Comparison of ENCODE assay signal across 8 cellular contexts in the genomic region with DNA sequence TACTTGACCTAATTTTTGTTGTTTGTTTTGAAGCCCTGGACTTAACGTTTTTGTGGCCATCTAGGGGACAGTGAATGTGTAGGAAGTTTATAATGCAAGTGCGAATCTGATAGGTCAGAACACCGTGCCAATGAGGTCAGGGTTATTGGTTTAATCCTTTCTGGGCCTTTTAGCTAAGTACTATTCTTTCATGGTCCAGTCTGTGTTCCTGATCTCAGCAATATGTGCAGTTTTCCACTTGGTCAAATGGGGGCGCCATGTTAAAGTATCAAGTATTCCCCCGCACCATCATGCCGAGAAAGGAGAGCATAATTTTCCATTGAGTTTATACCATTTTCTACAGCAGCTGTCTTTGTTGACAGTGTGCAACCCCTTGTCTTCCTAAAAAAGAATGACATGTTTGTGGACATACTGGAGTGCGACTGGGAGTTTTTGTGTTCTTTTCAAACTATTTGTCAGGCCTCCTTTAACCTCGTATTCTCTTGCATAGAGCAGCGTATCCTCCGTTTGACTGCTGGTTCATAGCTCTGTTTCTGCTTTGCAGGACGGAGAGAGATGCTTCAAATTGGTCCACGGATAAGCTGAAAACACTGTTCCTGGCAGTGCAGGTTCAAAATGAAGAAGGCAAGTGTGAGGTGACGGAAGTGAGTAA.
A peak's percentile ranks its signal among the peaks of the same experiment; 100 is the strongest.
DNase-seq lines count a peak whose midpoint lies in the region; ATAC-seq and TF ChIP-seq lines count a peak whose summit lies in the region.

No MANE protein-coding gene starts in this region.

- peak overlapping the region; percentile 94 for H3K4me3 ChIP-seq in GM12864 (ENCODE audit: low read depth, low read length)

- TF ChIP-seq CTCF in 22Rv1 (IDR thresholded peaks at IDR 0.05) (peak; percentile 79), GM12864 (IDR thresholded peaks at IDR 0.05; ENCODE audit: low read depth, low read length, missing control alignments) (peak; percentile 70)

- DNase-seq in GM12864 (ENCODE audit: low read depth) (peak; percentile 43), NCI-H345 (lab: John Stamatoyannopoulos, UW) (peak; percentile 59), ecto neural progenitor cell (ENCODE audit: low spot score) (peak; percentile 68), middle frontal gyrus (ENCODE audit: extremely low spot score, low spot score) (peak; percentile 23)
- DNase-seq in activated CD4-positive, alpha-beta T cell treated with anti-CD3 and anti-CD28 coated beads, Interleukin-2, amount 50 U/mL, for 24 hours (ENCODE audit: low read depth in 1 of 2, low spot score in 1 of 2): peak; percentile 9 to 48
- DNase-seq in stimulated activated CD8-positive, alpha-beta memory T cell treated with anti-CD3 and anti-CD28 coated beads, Interleukin-2, amount 100 ng/mL, for 48 hours (ENCODE audit: low read depth in 2 of 2): peak; percentile 46 to 55

- H3K27ac ChIP-seq in 22Rv1: peak overlapping the region; percentile 84

- ATAC-seq in GM21381 (IDR thresholded peaks at IDR 0.05; ENCODE audit: unreplicated experiment): no peak
